ENCODE assay signal across 1 cellular context in genomic region chr3:190026154-190026553, GRCh38.
TF ChIP-seq lines count a peak whose summit lies in the region.

No MANE protein-coding gene starts in this region.

TF ChIP-seq in WTC11, 78 proteins besides CTCF, POLR2A, EP300 and RAD21 (continued from another document):
- TF ChIP-seq ZNF532 (CRISPR knock-in tag; IDR thresholded peaks at IDR 0.05; ENCODE audit: borderline replicate concordance): no peak
- TF ChIP-seq NFYB (CRISPR knock-in tag; conservative IDR thresholded peaks at IDR 0.05; ENCODE audit: low read depth): no peak
